Comparison of ENCODE assay signal across 8 cellular contexts in the genomic region with DNA sequence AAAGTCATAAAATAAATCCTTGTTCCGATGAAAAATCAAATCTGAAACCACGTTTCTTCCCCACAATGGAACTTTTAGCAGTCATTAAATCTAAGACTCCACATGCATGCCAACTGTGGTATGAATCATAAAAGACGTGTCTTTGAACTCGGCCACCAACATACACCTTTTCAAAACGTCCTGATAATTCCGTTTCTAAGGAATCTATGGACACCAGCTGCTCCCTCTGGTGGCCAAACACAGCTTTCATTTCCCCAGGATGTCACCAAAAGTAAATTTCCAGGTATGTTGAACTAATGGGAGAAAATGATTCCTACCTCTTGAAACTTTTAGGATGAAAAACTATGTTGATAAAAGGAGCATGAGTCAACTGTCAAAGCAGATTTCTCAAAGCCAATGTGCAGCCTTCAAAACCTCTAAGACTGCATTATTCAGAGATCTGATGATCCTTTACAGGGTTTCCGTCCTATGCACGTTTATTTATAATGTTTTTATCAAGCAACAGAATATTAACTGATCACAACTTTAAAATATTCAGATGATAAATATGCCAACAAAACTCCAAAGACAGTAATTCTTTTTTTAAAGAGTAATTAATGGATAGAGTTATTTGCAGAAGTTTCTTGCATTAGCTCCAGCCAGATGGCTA.
A peak's percentile ranks its signal among the peaks of the same experiment; 100 is the strongest.
DNase-seq lines count a peak whose midpoint lies in the region; ATAC-seq, FAIRE-seq and TF ChIP-seq lines count a peak whose summit lies in the region.

No MANE protein-coding gene starts in this region.

- no peaks in the 10 kb centered on the region for H4K20me1 ChIP-seq in DOHH2 (ENCODE audit: control insufficient read depth, insufficient read depth, low read depth, low read length)
- no peaks in the 10 kb centered on the region for H4K20me1 ChIP-seq in GM12878 (ENCODE audit: control insufficient read depth, insufficient read depth)

- H3K9me3 Mint-ChIP-seq in activated T-cell treated with anti-CD3 and anti-CD28 coated beads, Interleukin-2, amount 50 U/mL, for 4 hours, result peaks cover 4% of the 10 kb centered on the region

- POLR2A ChIA-PET in GM12878 (lab: Charles Lee), result interaction anchor here (1.3 to 1.5 kb wide), 2 partner anchors 112 to 113 kb away, joined by 3 to 4 read pairs; partner anchors contain the start of gene PRKAB1

- no TSS peak for BruUV-seq in GM12878 (replicated peaks; lab: Mats Ljungman, UMichigan)

- H3K27ac ChIP-seq in DOHH2 (ENCODE audit: low read depth, low read length), result peak overlapping the region; percentile 80
- no peak overlapping the region; the same call in 1 of the 2 replicates for H3K27ac ChIP-seq in GM12878 (ENCODE audit: control insufficient read depth, insufficient read depth)
- no peak overlapping the region for H3K27ac ChIP-seq in uterus

- DNase-seq in LHCN-M2 (ENCODE audit: low read depth), result peak; percentile 40
- DNase-seq in GM12878 (ENCODE audit: low read depth, low spot score), result no peak
- peak; percentile 34 to 69 for DNase-seq in left colon
- DNase-seq in uterus, result peak in 1 of 2 donors; percentile 23
- no peak for DNase-seq in activated T-cell treated with anti-CD3 and anti-CD28 coated beads, Interleukin-2, amount 50 U/mL, for 4 hours

- H3K27me3 Mint-ChIP-seq in activated T-cell treated with anti-CD3 and anti-CD28 coated beads, Interleukin-2, amount 50 U/mL, for 4 hours (ENCODE audit: low read depth), result no peaks in the 10 kb centered on the region

- ATAC-seq in GM12878, result no peak
- ATAC-seq in left colon, result peak; percentile 82
- ATAC-seq in activated T-cell treated with anti-CD3 and anti-CD28 coated beads, Interleukin-2, amount 50 U/mL, for 4 hours, result no peak
- ATAC-seq in GM18867 (IDR thresholded peaks at IDR 0.05; ENCODE audit: unreplicated experiment), result no peak
- no peak for ATAC-seq in HG03095 (IDR thresholded peaks at IDR 0.05; ENCODE audit: unreplicated experiment)

- TF ChIP-seq CTCF in DOHH2 (IDR thresholded peaks at IDR 0.05; ENCODE audit: low read depth, low read length, poor library complexity, severe bottlenecking) (peak; percentile 84), GM12878 (IDR thresholded peaks at IDR 0.05 in 2 of 3, conservative IDR thresholded peaks at IDR 0.05 in 1 of 3; ENCODE audit: control insufficient read depth in 2 of 3, extremely low read depth in 1 of 3, insufficient read depth in 1 of 3, low read depth in 3 of 3, low read length in 3 of 3) (peak; percentile 41 to 56 (median 56); a peak in 5 of 6 replicates), uterus (IDR thresholded peaks at IDR 0.05) (peak; percentile 53 to 64 (median 60))

- H3K79me2 ChIP-seq in DOHH2 (ENCODE audit: control insufficient read depth, low read length), result peaks cover 6% of the 10 kb centered on the region
- no peaks in the 10 kb centered on the region for H3K79me2 ChIP-seq in GM12878 (ENCODE audit: control insufficient read depth, insufficient read depth, low read length)

- H3K9me3 ChIP-seq in DOHH2 (ENCODE audit: control insufficient read depth, insufficient read depth, low read length) (no peaks in the 10 kb centered on the region), GM12878 (replicated peaks; ENCODE audit: control insufficient read depth, insufficient read depth, low read length) (no peaks in the 10 kb centered on the region), uterus (no peaks in the 10 kb centered on the region)

- H3K36me3 Mint-ChIP-seq in activated T-cell treated with anti-CD3 and anti-CD28 coated beads, Interleukin-2, amount 50 U/mL, for 4 hours (ENCODE audit: insufficient read depth), result no peaks in the 10 kb centered on the region

- H3K4me2 ChIP-seq in DOHH2 (ENCODE audit: low read length) (peak overlapping the region; percentile 62), GM12878 (ENCODE audit: control insufficient read depth, insufficient read depth) (no peak overlapping the region)

- WGBS in GM12878 (ENCODE audit: insufficient coverage, insufficient replicate concordance, low lambda C conversion rate, missing lambda C conversion rate), result 97% methylated on average over 8 of the region's 8 CpGs

- no peak overlapping the region for H2AFZ ChIP-seq in GM12878 (ENCODE audit: control insufficient read depth, low read depth, low read length)

- H3K36me3 ChIP-seq in DOHH2 (ENCODE audit: control insufficient read depth, low read length), result peaks cover 77% of the 10 kb centered on the region
- H3K36me3 ChIP-seq in GM12878 (ENCODE audit: control insufficient read depth in 2 of 2, insufficient read depth in 2 of 2, low read length in 1 of 2), result peaks cover 7 to 19% of the 10 kb centered on the region in 2 experiments
- no peaks in the 10 kb centered on the region for H3K36me3 ChIP-seq in uterus

- H3K4me1 ChIP-seq in DOHH2 (ENCODE audit: control insufficient read depth, low read length), result peaks cover 39% of the 10 kb centered on the region
- peaks cover 6% of the 10 kb centered on the region for H3K4me1 ChIP-seq in GM12878 (ENCODE audit: control insufficient read depth, insufficient read depth, low read length)
- no peaks in the 10 kb centered on the region for H3K4me1 ChIP-seq in uterus

- peaks cover 20% of the 10 kb centered on the region for H3F3A ChIP-seq in DOHH2 (ENCODE audit: control insufficient read depth, insufficient read depth)

- in situ Hi-C loops in GM12878 (cut with MboI), result no loop called here

- TF ChIP-seq POLR2A in GM12878 (IDR thresholded peaks at IDR 0.05; ENCODE audit: low read depth, low read length) (no peak), uterus (IDR thresholded peaks at IDR 0.05) (no peak)

- no peaks in the 10 kb centered on the region for H3K4me1 Mint-ChIP-seq in activated T-cell treated with anti-CD3 and anti-CD28 coated beads, Interleukin-2, amount 50 U/mL, for 4 hours (ENCODE audit: low read depth)

- H3K9me2 ChIP-seq in DOHH2 (replicated peaks; ENCODE audit: control insufficient read depth, low read length), result no peaks in the 10 kb centered on the region

- CTCF ChIA-PET in GM12878 (lab: Yijun Ruan, JAX), result interaction anchor here (0.8 to 3.4 kb wide), 20 partner anchors 12 to 235 kb away, joined by 3 to 22 read pairs (median 4); partner anchors contain the start of gene PRKAB1

- no peak for TF ChIP-seq EP300 in GM12878 (IDR thresholded peaks at IDR 0.05; ENCODE audit: borderline replicate concordance in 1 of 2, control insufficient read depth in 1 of 2, low read depth in 2 of 2, low read length in 2 of 2)

- H3K27me3 ChIP-seq in DOHH2 (ENCODE audit: control insufficient read depth, low read length) (no peaks in the 10 kb centered on the region), GM12878 (replicated peaks in 1 of 2; ENCODE audit: control insufficient read depth in 2 of 2, insufficient read depth in 2 of 2, low read length in 1 of 2) (no peaks in the 10 kb centered on the region), uterus (no peaks in the 10 kb centered on the region)

- 0 out of 2 replicates have a peak, but pooled peaks have one; percentile 17 for TF ChIP-seq RAD21 in GM12878 (IDR thresholded peaks at IDR 0.05; ENCODE audit: insufficient read depth, low read depth, low read length)

- no peak for FAIRE-seq in GM12878 (lab: Jason Lieb, UNC)

- H3K4me3 ChIP-seq in DOHH2 (ENCODE audit: low read length), result peak overlapping the region; percentile 53
- no peak overlapping the region for H3K4me3 ChIP-seq in GM12878
- no peak overlapping the region for H3K4me3 ChIP-seq in uterus

- RAD21 ChIA-PET in GM12878 (lab: Charles Lee; ENCODE audit: unreplicated experiment), result interaction anchor here (0.8 to 1.5 kb wide), 4 partner anchors 19 to 123 kb away, joined by 3 to 5 read pairs (median 4); partner anchors contain the start of gene PRKAB1

- H3K9ac ChIP-seq in GM12878 (ENCODE audit: control insufficient read depth, insufficient read depth, low read length), result no peak overlapping the region

- SMC1A ChIA-PET in GM12878 (lab: Charles Lee; ENCODE audit: uncharacterized antibody, unreplicated experiment), result interaction anchor here (0.6 to 2.9 kb wide), 5 partner anchors 12 to 316 kb away, joined by 3 to 9 read pairs (median 4); no protein-coding TSS in a partner anchor

- H3K4me3 Mint-ChIP-seq in activated T-cell treated with anti-CD3 and anti-CD28 coated beads, Interleukin-2, amount 50 U/mL, for 4 hours, result no peak overlapping the region

- intact Hi-C loops in GM12878 (cut with micrococcal nuclease; ENCODE audit: unreplicated experiment) (no loop called here), left colon (cut with DNase I, micrococcal nuclease) (no loop called here), uterus (cut with DNase I; ENCODE audit: low total_unique reads) (no loop called here)

TF ChIP-seq in GM12878, 131 proteins besides CTCF, POLR2A, EP300 and RAD21:
- TF ChIP-seq SMC3 (IDR thresholded peaks at IDR 0.05; ENCODE audit: borderline replicate concordance, low read length) (peak; percentile 23; the same call in 1 of the 2 replicates), SMAD5 (IDR thresholded peaks at IDR 0.05; ENCODE audit: low read depth) (no peak)

Comparison
In these comparisons a context has a peak if more than half of its experiments do, and no peak if none do; other contexts are left out.
1. DNase-seq: peak in LHCN-M2 (single experiment) and left colon (2 of 2); none in GM12878 (single experiment) and activated T-cell treated with anti-CD3 and anti-CD28 coated beads, Interleukin-2, amount 50 U/mL, for 4 hours (single experiment).
2. Peak in every context shown above with its lines, with median percentiles within 50 percentile points of each other: CTCF ChIP-seq.